ENCODE assay signal across 9 cellular contexts in the genomic region with DNA sequence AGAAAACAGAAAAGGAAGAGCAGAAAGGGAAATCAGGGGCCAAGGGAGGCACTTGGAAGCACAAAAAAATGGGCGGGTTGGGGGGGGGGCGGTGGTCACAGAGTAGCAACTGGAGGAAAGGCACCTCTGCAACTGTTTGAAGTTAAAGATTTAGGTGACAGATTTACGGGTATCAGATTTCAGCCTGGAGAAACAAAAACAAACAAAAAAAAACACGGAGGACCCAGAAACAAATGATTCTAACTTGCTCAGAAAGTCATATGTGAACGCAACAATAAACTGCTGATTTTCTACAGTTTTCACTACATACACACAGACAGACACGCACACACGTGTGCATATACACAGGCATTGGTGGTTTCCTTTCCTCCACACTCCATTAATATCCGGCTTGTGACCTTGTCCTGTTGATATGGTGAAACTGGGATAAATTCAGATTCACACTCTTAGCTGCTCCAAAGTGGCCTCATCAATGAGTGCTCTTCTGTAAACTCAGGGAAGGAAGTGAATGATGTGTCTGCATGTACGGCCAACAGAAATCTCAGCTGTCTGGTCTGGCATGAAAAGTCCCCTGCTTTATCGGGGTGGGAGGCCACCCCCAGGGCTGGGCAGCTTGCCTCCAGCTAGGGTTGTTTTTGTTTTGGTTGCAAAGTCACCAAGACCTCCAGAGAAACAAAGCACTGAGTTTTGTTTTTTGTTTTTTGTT. TPM values are rescaled to one million over a fixed set of nuclear protein-coding genes. Genes with fewer than 3 reads are reported as not detected.
A peak's percentile ranks its signal among the peaks of the same experiment; 100 is the strongest.
DNase-seq lines count a peak whose midpoint lies in the region; ATAC-seq and TF ChIP-seq lines count a peak whose summit lies in the region.
"Had no signal": no experiment of that assay in that cellular context is flagged by ENCODE, and none has a peak within 500 bp of the region (broad histone marks: within the 10 kb centered on the region; RNA-seq: fewer than 3 reads in every experiment).

No MANE protein-coding gene starts in this region.

- peaks cover 31% of the 10 kb centered on the region for H3K36me3 Mint-ChIP-seq in activated naive CD8-positive, alpha-beta T cell treated with anti-CD3 and anti-CD28 coated beads, Interleukin-2, amount 50 U/mL, for 24 hours (ENCODE audit: low read depth)
- peaks cover 40% of the 10 kb centered on the region for H3K36me3 Mint-ChIP-seq in activated naive CD8-positive, alpha-beta T cell treated with anti-CD3 and anti-CD28 coated beads for 36 hours

- TF ChIP-seq CTCF in right atrium auricular region (IDR thresholded peaks at IDR 0.05) (no peak), RWPE1 (conservative IDR thresholded peaks at IDR 0.05; ENCODE audit: low read depth) (no peak)

- H3K4me1 Mint-ChIP-seq in activated naive CD8-positive, alpha-beta T cell treated with anti-CD3 and anti-CD28 coated beads, Interleukin-2, amount 50 U/mL, for 24 hours: peaks cover 36% of the 10 kb centered on the region
- H3K4me1 Mint-ChIP-seq in activated naive CD8-positive, alpha-beta T cell treated with anti-CD3 and anti-CD28 coated beads for 36 hours: peaks cover 14% of the 10 kb centered on the region

- no peak for DNase-seq in activated naive CD8-positive, alpha-beta T cell treated with anti-CD3 and anti-CD28 coated beads, Interleukin-2, amount 50 U/mL, for 24 hours
- no peak for DNase-seq in activated naive CD8-positive, alpha-beta T cell treated with anti-CD3 and anti-CD28 coated beads for 36 hours
- DNase-seq in right atrium auricular region (ENCODE audit: low spot score): no peak
- DNase-seq in NCI-H187 treated with DMSO at 0.1 percent for 48 hours (lab: John Stamatoyannopoulos, UW): no peak
- no peak for DNase-seq in occipital lobe (lab: John Stamatoyannopoulos, UW)
- no peak for DNase-seq in RWPE1 (ENCODE audit: low spot score)

- CTCF ChIA-PET in RWPE1 (lab: Yijun Ruan, JAX): interaction anchor here (0.7 kb wide), 1 partner anchor 21 kb away, joined by 3 read pairs; no protein-coding TSS in a partner anchor

- WGBS in urinary bladder: 45% methylated on average over 10 of the region's 10 CpGs

- H3K4me3 ChIP-seq in right atrium auricular region (no peak overlapping the region), urinary bladder (ENCODE audit: low read depth, low read length) (no peak overlapping the region)

- no peaks in the 10 kb centered on the region for H3K36me3 ChIP-seq in right atrium auricular region
- no peaks in the 10 kb centered on the region for H3K36me3 ChIP-seq in urinary bladder (ENCODE audit: insufficient read depth)

- no peak for ATAC-seq in activated naive CD8-positive, alpha-beta T cell treated with anti-CD3 and anti-CD28 coated beads, Interleukin-2, amount 50 U/mL, for 24 hours
- peak; percentile 2 for ATAC-seq in HG03575 (IDR thresholded peaks at IDR 0.05; ENCODE audit: extremely low read depth, insufficient number of reproducible peaks, low FRiP score, unreplicated experiment)

- no peaks in the 10 kb centered on the region for H3K9me3 Mint-ChIP-seq in activated naive CD8-positive, alpha-beta T cell treated with anti-CD3 and anti-CD28 coated beads, Interleukin-2, amount 50 U/mL, for 24 hours
- H3K9me3 Mint-ChIP-seq in activated naive CD8-positive, alpha-beta T cell treated with anti-CD3 and anti-CD28 coated beads for 36 hours: peaks cover 2% of the 10 kb centered on the region

- H3K27me3 Mint-ChIP-seq in activated naive CD8-positive, alpha-beta T cell treated with anti-CD3 and anti-CD28 coated beads, Interleukin-2, amount 50 U/mL, for 24 hours: peaks cover 2% of the 10 kb centered on the region
- peaks cover 3% of the 10 kb centered on the region for H3K27me3 Mint-ChIP-seq in activated naive CD8-positive, alpha-beta T cell treated with anti-CD3 and anti-CD28 coated beads for 36 hours

- H3K4me1 ChIP-seq in right atrium auricular region: peaks cover 0 to 12% of the 10 kb centered on the region in 2 donors
- H3K4me1 ChIP-seq in urinary bladder (ENCODE audit: insufficient read depth): peaks cover 2% of the 10 kb centered on the region

- peak overlapping the region; percentile 81 for H3K27ac Mint-ChIP-seq in activated naive CD8-positive, alpha-beta T cell treated with anti-CD3 and anti-CD28 coated beads, Interleukin-2, amount 50 U/mL, for 24 hours
- no peak overlapping the region for H3K27ac Mint-ChIP-seq in activated naive CD8-positive, alpha-beta T cell treated with anti-CD3 and anti-CD28 coated beads for 36 hours

- no peaks in the 10 kb centered on the region for H3K27me3 ChIP-seq in right atrium auricular region

- peak overlapping the region; percentile 46 to 65 for H3K27ac ChIP-seq in right atrium auricular region
- peak overlapping the region; percentile 23 for H3K27ac ChIP-seq in urinary bladder (ENCODE audit: low read depth)
- no peak overlapping the region for H3K27ac ChIP-seq in RWPE1

- no peaks in the 10 kb centered on the region for H3K9me3 ChIP-seq in right atrium auricular region

- POLR2A ChIA-PET in RWPE1 (lab: Yijun Ruan, JAX; ENCODE audit: low non-redundant PET): no interaction called here

- peak overlapping the region; percentile 50 for H3K4me3 Mint-ChIP-seq in activated naive CD8-positive, alpha-beta T cell treated with anti-CD3 and anti-CD28 coated beads, Interleukin-2, amount 50 U/mL, for 24 hours
- H3K4me3 Mint-ChIP-seq in activated naive CD8-positive, alpha-beta T cell treated with anti-CD3 and anti-CD28 coated beads for 36 hours: no peak overlapping the region
- H3K4me3 Mint-ChIP-seq: activated naive CD8-positive, alpha-beta T cell had no signal

RNA-seq across cellular contexts. Expression of gene CHST7, which starts 54.3 kb away (rescaled TPM):
- total RNA-seq in activated naive CD8-positive, alpha-beta T cell treated with anti-CD3 and anti-CD28 coated beads for 36 hours: 1 to 10 TPM; 1.5 to 1.7 TPM
- total RNA-seq in right atrium auricular region: 10 to 100 TPM; 33.6 to 50.5 TPM
- total RNA-seq in urinary bladder: 5.9 TPM
- 12.2 TPM for polyA plus RNA-seq in urinary bladder
- total RNA-seq in occipital lobe: 6.7 TPM
